ENCODE assay signal across 20 cellular contexts in the genomic region with DNA sequence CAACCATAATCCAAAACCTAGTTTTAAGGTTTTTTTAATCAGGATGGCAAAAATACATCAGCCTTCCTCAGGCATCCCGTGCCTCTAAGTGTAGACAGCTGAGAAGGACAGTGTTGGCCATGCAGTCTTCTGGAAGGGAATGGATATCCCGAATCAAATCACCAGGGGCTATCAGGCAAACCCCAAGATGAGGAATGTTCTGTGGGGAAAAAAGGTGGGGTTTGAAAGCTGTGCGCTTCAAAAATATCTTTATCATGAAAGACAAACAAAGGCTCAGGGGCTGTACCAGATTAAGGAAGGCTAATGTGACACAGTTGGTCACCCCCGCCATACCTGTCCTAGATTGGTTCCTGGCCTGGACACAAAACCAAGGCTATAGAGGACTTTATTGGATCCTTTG. TPM values are rescaled to one million over a fixed set of nuclear protein-coding genes. Genes with fewer than 3 reads are reported as not detected.
"Had no signal": no experiment of that assay in that cellular context is flagged by ENCODE, and none has a peak within 500 bp of the region (broad histone marks: within the 10 kb centered on the region; RNA-seq: fewer than 3 reads in every experiment).

No MANE protein-coding gene starts in this region.

- DNase-seq: activated B cell treated with CpG ODN at 0.5 μM for 24 hours; activated CD4-positive, alpha-beta T cell treated with anti-CD3 and anti-CD28 coated beads, Interleukin-2, amount 50 U/mL, for 1 hour; activated naive CD4-positive, alpha-beta T cell; adrenal gland; central memory CD4-positive, alpha-beta T cell; cortex of kidney; hippocampal formation; lower lobe of right lung; occipital lobe; right lobe of liver; SK-N-SH; stimulated activated naive CD8-positive, alpha-beta T cell treated with anti-CD3 and anti-CD28 coated beads, Interleukin-15, amount 100 ng/mL, for 72 hours; testis; upper lobe of right lung had no signal

- H3K27me3 ChIP-seq: adrenal gland, right lobe of liver, testis, upper lobe of right lung had no signal

- H3K36me3 ChIP-seq: adrenal gland, lower lobe of right lung, prostate gland, right lobe of liver, upper lobe of right lung had no signal

- H3K4me3 Mint-ChIP-seq: activated B cell treated with CpG ODN at 0.5 μM for 24 hours had no signal

- H3K4me3 ChIP-seq: adrenal gland, prostate gland, right lobe of liver, testis, upper lobe of right lung had no signal

- H3K27ac Mint-ChIP-seq: stimulated activated naive CD8-positive, alpha-beta T cell treated with anti-CD3 and anti-CD28 coated beads, Interleukin-15, amount 100 ng/mL, for 72 hours had no signal

- H3K9me3 ChIP-seq: adrenal gland, lower lobe of right lung, prostate gland, right lobe of liver, SK-N-SH, testis, upper lobe of right lung had no signal

- H3K9me3 Mint-ChIP-seq: activated B cell treated with CpG ODN at 0.5 μM for 24 hours; naive thymus-derived CD4-positive, alpha-beta T cell; stimulated activated naive CD8-positive, alpha-beta T cell treated with anti-CD3 and anti-CD28 coated beads, Interleukin-15, amount 100 ng/mL, for 72 hours had no signal

- H3K4me1 ChIP-seq: prostate gland, testis had no signal

- H3K4me2 ChIP-seq: SK-N-SH had no signal

- ATAC-seq: lower lobe of right lung; naive thymus-derived CD4-positive, alpha-beta T cell; right lobe of liver; Right ventricle myocardium inferior; stimulated activated naive CD8-positive, alpha-beta T cell treated with anti-CD3 and anti-CD28 coated beads, Interleukin-15, amount 100 ng/mL, for 72 hours; upper lobe of right lung had no signal

- H3K27me3 Mint-ChIP-seq: activated B cell treated with CpG ODN at 0.5 μM for 24 hours had no signal

- H3K9ac ChIP-seq: SK-N-SH had no signal

- H3K27ac ChIP-seq: adrenal gland, lower lobe of right lung, prostate gland, right lobe of liver, testis, upper lobe of right lung had no signal

RNA-seq across cellular contexts. Expression of a gene that starts 5.4 kb away (rescaled TPM):
- polyA plus RNA-seq: SK-N-SH had no signal

RNA-seq across cellular contexts. Expression of a gene that starts 49.0 kb away (rescaled TPM):
- total RNA-seq: activated B cell treated with CpG ODN at 0.5 μM for 24 hours; adrenal gland; glomerular endothelial cell; lower lobe of right lung; occipital lobe; prostate gland; right lobe of liver; Right ventricle myocardium inferior; T-helper 1 cell treated with Interleukin-12 subunit alpha and Interleukin-12 subunit beta and Interleukin-4 antibody, amounts not matched to agents 30 ng/mL and 1 ng/mL, for 36 hours; upper lobe of right lung had no signal
- polyA plus RNA-seq: adrenal gland; esophagus; naive thymus-derived CD4-positive, alpha-beta T cell; SK-N-SH had no signal
